8 cellular contexts compared by ENCODE assay signal in genomic region chr1:40078512-40079333, GRCh38. TPM values are rescaled to one million over a fixed set of nuclear protein-coding genes. Genes with fewer than 3 reads are reported as not detected.
A peak's percentile ranks its signal among the peaks of the same experiment; 100 is the strongest.
DNase-seq lines count a peak whose midpoint lies in the region; ATAC-seq and TF ChIP-seq lines count a peak whose summit lies in the region.

No MANE protein-coding gene starts in this region.

- H3K4me1 Mint-ChIP-seq in activated naive CD4-positive, alpha-beta T cell treated with anti-CD3 and anti-CD28 coated beads, Interleukin-2, amount 50 U/mL, for 24 hours, result peaks cover 7% of the 10 kb centered on the region

- no peak overlapping the region for H3K4me3 ChIP-seq in Peyer's patch
- no peak overlapping the region for H3K4me3 ChIP-seq in left ventricle myocardium inferior
- H3K4me3 ChIP-seq in smooth muscle cell, result no peak overlapping the region

- H3K4me3 Mint-ChIP-seq in activated naive CD4-positive, alpha-beta T cell treated with anti-CD3 and anti-CD28 coated beads, Interleukin-2, amount 50 U/mL, for 24 hours, result no peak overlapping the region

- H3K4me1 ChIP-seq in Peyer's patch, result peaks cover 0 to 6% (median 0%) of the 10 kb centered on the region in 4 donors
- H3K4me1 ChIP-seq in left ventricle myocardium inferior, result no peaks in the 10 kb centered on the region
- H3K4me1 ChIP-seq in smooth muscle cell (ENCODE audit: low read depth), result no peaks in the 10 kb centered on the region

- H3K27me3 ChIP-seq in Peyer's patch, result no peaks in the 10 kb centered on the region
- no peaks in the 10 kb centered on the region for H3K27me3 ChIP-seq in left ventricle myocardium inferior (ENCODE audit: low read depth)
- no peaks in the 10 kb centered on the region for H3K27me3 ChIP-seq in smooth muscle cell (ENCODE audit: low read depth)

- H3K79me2 ChIP-seq in smooth muscle cell (ENCODE audit: low read depth), result no peaks in the 10 kb centered on the region

- H3K9me3 Mint-ChIP-seq in activated naive CD4-positive, alpha-beta T cell treated with anti-CD3 and anti-CD28 coated beads, Interleukin-2, amount 50 U/mL, for 24 hours, result no peaks in the 10 kb centered on the region

- TF ChIP-seq CTCF in Peyer's patch (IDR thresholded peaks at IDR 0.05), result peak; percentile 58 to 79 (median 62)
- TF ChIP-seq CTCF in left ventricle myocardium inferior (IDR thresholded peaks at IDR 0.05; ENCODE audit: borderline replicate concordance), result peak; percentile 73
- peak; percentile 67 for TF ChIP-seq CTCF in smooth muscle cell (IDR thresholded peaks at IDR 0.05; ENCODE audit: borderline replicate concordance, insufficient read depth, poor library complexity, severe bottlenecking)

- intact Hi-C loops in left ventricle myocardium inferior (cut with micrococcal nuclease), result no loop called here

- DNase-seq in Daoy (ENCODE audit: low read depth) (peak; percentile 57), KBM-7 (peak; percentile 87), Peyer's patch (peak in 2 of 3 donors; percentile 46 to 69), left ventricle myocardium inferior (no peak), smooth muscle cell (lab: John Stamatoyannopoulos, UW; ENCODE audit: unreplicated experiment) (no peak), UCSD-AML1 (lab: John Stamatoyannopoulos, UW; ENCODE audit: unreplicated experiment) (no peak)

- H3K27ac ChIP-seq in Peyer's patch (no peak overlapping the region), left ventricle myocardium inferior (replicated peaks) (no peak overlapping the region), smooth muscle cell (ENCODE audit: low read depth) (no peak overlapping the region)

- H3K9ac ChIP-seq in smooth muscle cell (ENCODE audit: low read depth), result no peak overlapping the region

- H3K36me3 Mint-ChIP-seq in activated naive CD4-positive, alpha-beta T cell treated with anti-CD3 and anti-CD28 coated beads, Interleukin-2, amount 50 U/mL, for 24 hours, result peaks cover 6% of the 10 kb centered on the region

- ATAC-seq in HG02870 (IDR thresholded peaks at IDR 0.05; ENCODE audit: unreplicated experiment), result no peak

- H3K9me3 ChIP-seq in Peyer's patch (no peaks in the 10 kb centered on the region), left ventricle myocardium inferior (replicated peaks) (no peaks in the 10 kb centered on the region), smooth muscle cell (replicated peaks; ENCODE audit: low read depth) (no peaks in the 10 kb centered on the region)

- no peak for TF ChIP-seq POLR2A in Peyer's patch (IDR thresholded peaks at IDR 0.05)

- WGBS in smooth muscle cell (ENCODE audit: low lambda C conversion rate), result 91% methylated on average over 5 of the region's 5 CpGs

- no peak overlapping the region for H2AFZ ChIP-seq in smooth muscle cell (ENCODE audit: low read depth)

- H3K36me3 ChIP-seq in Peyer's patch, result peaks cover 0 to 19% (median 0%) of the 10 kb centered on the region in 3 donors
- H3K36me3 ChIP-seq in left ventricle myocardium inferior, result peaks cover 75% of the 10 kb centered on the region
- no peaks in the 10 kb centered on the region for H3K36me3 ChIP-seq in smooth muscle cell (ENCODE audit: low read depth)

- no peaks in the 10 kb centered on the region for H3K27me3 Mint-ChIP-seq in activated naive CD4-positive, alpha-beta T cell treated with anti-CD3 and anti-CD28 coated beads, Interleukin-2, amount 50 U/mL, for 24 hours

- H3K27ac Mint-ChIP-seq in activated naive CD4-positive, alpha-beta T cell treated with anti-CD3 and anti-CD28 coated beads, Interleukin-2, amount 50 U/mL, for 24 hours, result peak overlapping the region; percentile 68

- in situ Hi-C loops in KBM-7 (cut with MboI; ENCODE audit: low pct_unique_long_range_greater_than_20kb, low sequenced_read_pairs), result no loop called here

- H3K4me2 ChIP-seq in smooth muscle cell, result no peak overlapping the region

- peaks cover 20% of the 10 kb centered on the region for H3F3A ChIP-seq in smooth muscle cell (ENCODE audit: low read depth)

- H4K20me1 ChIP-seq in smooth muscle cell (ENCODE audit: low read depth), result no peaks in the 10 kb centered on the region

RNA-seq across cellular contexts. Expression of gene PPT1, which starts 18.3 kb away (rescaled TPM):
- 57.9 and 74.3 TPM in 2 replicates for total RNA-seq in Daoy (2014; rRNA removed; shearing (Covaris generic))
- total RNA-seq in Peyer's patch (10 to 100 TPM in 3 of 4 donors, 1 to 10 TPM in 1; 9.6 to 23.4 (median 11.6) TPM), left ventricle myocardium inferior (37.7 TPM), smooth muscle cell (66.3 and 85.6 TPM in 2 replicates)
- polyA plus RNA-seq in smooth muscle cell, result 72.4 and 72.5 TPM in 2 replicates

RNA-seq across cellular contexts. Expression of gene CAP1, which starts 38.2 kb away (rescaled TPM):
- 451 and 461 TPM in 2 replicates for total RNA-seq in Daoy (2014; rRNA removed; shearing (Covaris generic))
- 100 to 1,000 TPM; 135 to 229 (median 182) TPM for total RNA-seq in Peyer's patch
- total RNA-seq in left ventricle myocardium inferior, result 66.0 TPM
- total RNA-seq in smooth muscle cell, result 362 and 390 TPM in 2 replicates
- polyA plus RNA-seq in smooth muscle cell, result 370 and 381 TPM in 2 replicates

Comparison
In these comparisons a context has a peak if more than half of its experiments do, and no peak if none do; other contexts are left out.
1. DNase-seq: peak in Daoy (single experiment), KBM-7 (single experiment) and Peyer's patch (2 of 3); none in left ventricle myocardium inferior (single experiment), smooth muscle cell (single experiment) and UCSD-AML1 (single experiment).
2. Peak in every context shown above with its lines, with median percentiles within 50 percentile points of each other: CTCF ChIP-seq.